In the genomic region with DNA sequence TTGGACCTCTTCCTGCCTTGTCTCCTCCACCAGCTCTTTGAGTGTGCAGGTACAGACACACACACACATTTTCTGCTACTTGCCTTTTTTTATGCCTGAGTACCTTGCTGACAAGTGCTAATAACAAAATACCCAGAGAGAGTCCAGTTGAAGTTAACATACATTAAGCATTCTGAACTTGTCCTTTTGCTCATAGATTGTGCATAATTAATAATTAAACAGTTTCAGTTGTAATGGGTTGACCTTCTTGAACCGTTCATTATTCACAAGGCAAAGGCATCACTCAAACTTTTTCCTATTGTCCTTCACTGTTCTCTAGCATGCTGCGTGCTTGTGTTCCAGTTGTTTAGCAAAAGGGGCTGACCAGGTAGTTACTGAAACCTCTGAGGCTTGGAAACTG, we compare ENCODE assay signal across 25 cellular contexts. TPM values are rescaled to one million over a fixed set of nuclear protein-coding genes. Genes with fewer than 3 reads are reported as not detected.
DNase-seq lines count a peak whose midpoint lies in the region; ATAC-seq, FAIRE-seq and TF ChIP-seq lines count a peak whose summit lies in the region.
"Had no signal": no experiment of that assay in that cellular context is flagged by ENCODE, and none has a peak within 500 bp of the region (broad histone marks: within the 10 kb centered on the region; RNA-seq: fewer than 3 reads in every experiment).

No MANE protein-coding gene starts in this region.

- H3K27me3 ChIP-seq in OCI-LY1 (ENCODE audit: insufficient read depth, low read length) (no peaks in the 10 kb centered on the region), small intestine (ENCODE audit: control insufficient read depth in 2 of 2, insufficient read depth in 2 of 2, low read length in 2 of 2) (no peaks in the 10 kb centered on the region)
- H3K27me3 ChIP-seq: Peyer's patch had no signal

- H3K4me1 ChIP-seq in OCI-LY1 (ENCODE audit: insufficient read depth, low read length, severe bottlenecking), result peaks cover 80% of the 10 kb centered on the region
- H3K4me1 ChIP-seq in small intestine (ENCODE audit: control insufficient read depth in 2 of 2, insufficient read depth in 1 of 2, low read depth in 1 of 2, low read length in 1 of 2), result peaks cover 0 to 5% of the 10 kb centered on the region in 2 donors

- no peaks in the 10 kb centered on the region for H3F3A ChIP-seq in OCI-LY1 (ENCODE audit: insufficient read depth, low read length)

- H3K79me2 ChIP-seq in OCI-LY1 (ENCODE audit: insufficient read depth, low read length), result no peaks in the 10 kb centered on the region

- no peaks in the 10 kb centered on the region for H3K9me2 ChIP-seq in OCI-LY1 (ENCODE audit: low read depth, low read length)
- H3K9me2 ChIP-seq: SK-N-SH had no signal

- H3K9me3 ChIP-seq in OCI-LY1 (ENCODE audit: low read length) (no peaks in the 10 kb centered on the region), small intestine (ENCODE audit: control insufficient read depth, low read depth) (no peaks in the 10 kb centered on the region)
- H3K9me3 ChIP-seq: Caco-2, Peyer's patch, SK-N-SH had no signal

- peaks cover 4% of the 10 kb centered on the region for H3K9me3 Mint-ChIP-seq in glutamatergic neuron (ENCODE audit: unreplicated experiment)
- no peaks in the 10 kb centered on the region for H3K9me3 Mint-ChIP-seq in nephron progenitor cell
- no peaks in the 10 kb centered on the region for H3K9me3 Mint-ChIP-seq in activated T-cell treated with anti-CD3 and anti-CD28 coated beads, Interleukin-2, amount 50 U/mL, for 24 hours
- H3K9me3 Mint-ChIP-seq: CD8-positive, alpha-beta T cell; H9; HFFc6 had no signal

- H3K36me3 ChIP-seq in OCI-LY1 (ENCODE audit: insufficient read depth, low read length), result peaks cover 4% of the 10 kb centered on the region; the same call in 1 of the 2 replicates
- H3K36me3 ChIP-seq in small intestine (ENCODE audit: control insufficient read depth in 2 of 2, insufficient read depth in 2 of 2, low read length in 2 of 2), result no peaks in the 10 kb centered on the region
- H3K36me3 ChIP-seq: Peyer's patch had no signal

- peaks cover 2% of the 10 kb centered on the region for H3K27me3 Mint-ChIP-seq in glutamatergic neuron (ENCODE audit: unreplicated experiment)
- no peaks in the 10 kb centered on the region for H3K27me3 Mint-ChIP-seq in nephron progenitor cell (ENCODE audit: low read depth, poor library complexity)
- H3K27me3 Mint-ChIP-seq in activated T-cell treated with anti-CD3 and anti-CD28 coated beads, Interleukin-2, amount 50 U/mL, for 24 hours, result no peaks in the 10 kb centered on the region

- H3K4me3 ChIP-seq in OCI-LY1 (ENCODE audit: low read depth, low read length, poor library complexity, severe bottlenecking) (peak overlapping the region; percentile 13), small intestine (ENCODE audit: low read depth in 1 of 2, low read length in 2 of 2) (no peak overlapping the region)
- H3K4me3 ChIP-seq: GM23248, Peyer's patch had no signal

- WGBS in small intestine, 3 donors, result 12 to 59% (median 39%) methylated on average over 2 of the region's 2 CpGs

- ATAC-seq in HG02938 (IDR thresholded peaks at IDR 0.05; ENCODE audit: unreplicated experiment), result no peak
- ATAC-seq: CD8-positive, alpha-beta T cell had no signal

- H3K36me3 Mint-ChIP-seq in glutamatergic neuron (ENCODE audit: unreplicated experiment), result no peaks in the 10 kb centered on the region
- peaks cover 4% of the 10 kb centered on the region for H3K36me3 Mint-ChIP-seq in nephron progenitor cell (ENCODE audit: low read depth)
- H3K36me3 Mint-ChIP-seq in activated T-cell treated with anti-CD3 and anti-CD28 coated beads, Interleukin-2, amount 50 U/mL, for 24 hours (ENCODE audit: low read depth), result peaks cover 12% of the 10 kb centered on the region

- no peak overlapping the region for H2AFZ ChIP-seq in OCI-LY1 (ENCODE audit: low read length)
- H2AFZ ChIP-seq: GM23248 had no signal

- H3K4me1 Mint-ChIP-seq in glutamatergic neuron (ENCODE audit: low read depth, unreplicated experiment), result peaks cover 66% of the 10 kb centered on the region
- peaks cover 90% of the 10 kb centered on the region for H3K4me1 Mint-ChIP-seq in nephron progenitor cell
- peaks cover 44% of the 10 kb centered on the region for H3K4me1 Mint-ChIP-seq in activated T-cell treated with anti-CD3 and anti-CD28 coated beads, Interleukin-2, amount 50 U/mL, for 24 hours (ENCODE audit: low read depth)

- TF ChIP-seq CTCF in OCI-LY1 (IDR thresholded peaks at IDR 0.05; ENCODE audit: low read length) (no peak), glutamatergic neuron (IDR thresholded peaks at IDR 0.05; ENCODE audit: partially characterized antibody, unreplicated experiment) (no peak), nephron progenitor cell (IDR thresholded peaks at IDR 0.05) (no peak)

- peak overlapping the region; percentile 53 for H3K9ac ChIP-seq in OCI-LY1 (ENCODE audit: low read length)
- H3K9ac ChIP-seq: GM23248, SK-N-SH had no signal

- DNase-seq in GM12891 (ENCODE audit: insufficient read length, low spot score) (no peak), glutamatergic neuron (no peak), small intestine (peak; percentile 69), nephron progenitor cell (no peak)
- DNase-seq in activated T-cell treated with anti-CD3 and anti-CD28 coated beads, Interleukin-2, amount 50 U/mL, for 24 hours, result no peak
- DNase-seq: Caco-2; CD8-positive, alpha-beta T cell; DMS 273 treated with DMSO at 0.1 percent for 48 hours; DND-41; GM23248; H9; HFFc6; KG1; NCI-H1048; NCI-H1417; NCI-H1694; NCI-H2029 treated with DMSO at 0.1 percent for 48 hours; NCI-H2227 treated with DMSO at 0.1 percent for 48 hours; NCI-H526 treated with DMSO at 0.1 percent for 48 hours; Peyer's patch; SK-N-SH; SW 1271 had no signal

- H3K4me3 Mint-ChIP-seq in glutamatergic neuron (ENCODE audit: unreplicated experiment) (peak overlapping the region; percentile 14), nephron progenitor cell (no peak overlapping the region)
- H3K4me3 Mint-ChIP-seq in activated T-cell treated with anti-CD3 and anti-CD28 coated beads, Interleukin-2, amount 50 U/mL, for 24 hours, result no peak overlapping the region
- H3K4me3 Mint-ChIP-seq: CD8-positive, alpha-beta T cell; H9; HFFc6 had no signal

- H3K27ac ChIP-seq in OCI-LY1 (ENCODE audit: low read depth, low read length, poor library complexity, severe bottlenecking), result peak overlapping the region; percentile 91
- H3K27ac ChIP-seq in small intestine (ENCODE audit: low read depth in 1 of 2, low read length in 1 of 2), result no peak overlapping the region
- H3K27ac ChIP-seq: C4-2B, GM23248, Peyer's patch had no signal

- FAIRE-seq in GM12891 (lab: Jason Lieb, UNC) (peak; percentile 28), small intestine (lab: Jason Lieb, UNC) (no peak)

- no peak for TF ChIP-seq POLR2A in GM12891 (IDR thresholded peaks at IDR 0.05; ENCODE audit: low read depth, low read length)

- peak overlapping the region; percentile 51 for H3K4me2 ChIP-seq in OCI-LY1 (ENCODE audit: low read length)
- H3K4me2 ChIP-seq: SK-N-SH had no signal

- no peaks in the 10 kb centered on the region for H4K20me1 ChIP-seq in OCI-LY1 (ENCODE audit: insufficient read depth, low read length)

- H3K27ac Mint-ChIP-seq in glutamatergic neuron (ENCODE audit: unreplicated experiment) (no peak overlapping the region), nephron progenitor cell (no peak overlapping the region)
- H3K27ac Mint-ChIP-seq in activated T-cell treated with anti-CD3 and anti-CD28 coated beads, Interleukin-2, amount 50 U/mL, for 24 hours, result no peak overlapping the region
- H3K27ac Mint-ChIP-seq: CD8-positive, alpha-beta T cell; H9; HFFc6 had no signal

TF ChIP-seq in GM12891, 5 proteins besides CTCF, POLR2A, EP300 and RAD21:
- TF ChIP-seq TAF1 (IDR thresholded peaks at IDR 0.05; ENCODE audit: low read depth, low read length) (no peak), PAX5 (IDR thresholded peaks at IDR 0.05; ENCODE audit: insufficient read depth, low read length, severe bottlenecking) (no peak), SPI1 (IDR thresholded peaks at IDR 0.05; ENCODE audit: low read depth, low read length) (no peak), POU2F2 (IDR thresholded peaks at IDR 0.05; ENCODE audit: low read depth, low read length) (no peak), POLR2AphosphoS5 (IDR thresholded peaks at IDR 0.05; ENCODE audit: low read depth, low read length) (no peak)
TF ChIP-seq in GM12891: peak in this region for 0.

RNA-seq across cellular contexts. Expression of a gene that starts 59.6 kb away (rescaled TPM):
- polyA plus RNA-seq in GM12891 (2012; ENCODE audit: low read depth, missing spikeins), result 0.05 TPM
- 4.0 TPM for total RNA-seq in glutamatergic neuron (ENCODE audit: unreplicated experiment)
- polyA plus RNA-seq in small intestine, result under 1 TPM; 0.31 to 0.81 (median 0.45) TPM
- total RNA-seq: Caco-2 had no signal
- polyA plus RNA-seq: GM23248 had no signal
